Comparison of ENCODE assay signal across 1 cellular context in the genomic region with DNA sequence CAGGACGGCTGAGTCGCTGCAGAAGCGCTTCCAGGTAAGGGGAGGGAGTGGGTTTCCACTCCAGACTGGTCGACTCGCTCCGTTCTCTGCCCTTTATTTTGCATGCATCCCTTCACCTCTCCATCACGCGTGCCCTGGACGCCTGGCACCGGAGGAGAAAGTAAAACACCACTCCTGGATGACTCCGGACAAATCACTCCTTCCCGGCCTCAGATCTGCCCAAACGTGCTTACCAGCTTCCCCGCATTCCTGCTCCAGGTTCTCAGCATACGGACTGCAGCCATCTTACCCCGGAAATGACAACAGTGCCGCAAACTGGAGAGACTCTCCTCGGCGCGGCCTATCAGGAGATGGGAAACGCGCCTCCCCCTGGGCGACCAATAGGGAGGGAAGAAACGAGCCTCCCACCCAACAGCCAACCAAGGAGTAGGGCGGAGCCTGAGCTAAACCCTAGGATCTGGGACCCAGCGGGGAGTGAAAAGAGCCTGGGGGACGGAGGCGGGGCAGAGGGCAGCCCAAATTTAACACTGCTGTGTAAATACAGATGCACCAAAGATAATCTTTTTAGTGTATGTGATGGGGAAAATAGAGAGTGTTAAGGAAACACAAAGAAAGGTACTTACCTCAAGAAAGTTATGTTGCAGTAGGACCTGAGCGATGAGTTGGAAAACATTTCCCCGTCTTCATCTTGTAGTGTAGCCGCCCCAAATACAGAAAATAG.
TF ChIP-seq lines count a peak whose summit lies in the region.

A gene (minus strand): TSS at position 298 of the 721 bp plus-strand sequence. CDS start 14 bp downstream, at position 284.

TF ChIP-seq in HepG2, 621 proteins besides CTCF, POLR2A, EP300 and RAD21 (continued from another document and continues in another):
- TF ChIP-seq, protein P1, sequence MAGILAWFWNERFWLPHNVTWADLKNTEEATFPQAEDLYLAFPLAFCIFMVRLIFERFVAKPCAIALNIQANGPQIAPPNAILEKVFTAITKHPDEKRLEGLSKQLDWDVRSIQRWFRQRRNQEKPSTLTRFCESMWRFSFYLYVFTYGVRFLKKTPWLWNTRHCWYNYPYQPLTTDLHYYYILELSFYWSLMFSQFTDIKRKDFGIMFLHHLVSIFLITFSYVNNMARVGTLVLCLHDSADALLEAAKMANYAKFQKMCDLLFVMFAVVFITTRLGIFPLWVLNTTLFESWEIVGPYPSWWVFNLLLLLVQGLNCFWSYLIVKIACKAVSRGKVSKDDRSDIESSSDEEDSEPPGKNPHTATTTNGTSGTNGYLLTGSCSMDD (CRISPR knock-in tag; IDR thresholded peaks at IDR 0.05): 0 out of 2 replicates have a peak, but pooled peaks have one; percentile 16
- TF ChIP-seq, protein P2, sequence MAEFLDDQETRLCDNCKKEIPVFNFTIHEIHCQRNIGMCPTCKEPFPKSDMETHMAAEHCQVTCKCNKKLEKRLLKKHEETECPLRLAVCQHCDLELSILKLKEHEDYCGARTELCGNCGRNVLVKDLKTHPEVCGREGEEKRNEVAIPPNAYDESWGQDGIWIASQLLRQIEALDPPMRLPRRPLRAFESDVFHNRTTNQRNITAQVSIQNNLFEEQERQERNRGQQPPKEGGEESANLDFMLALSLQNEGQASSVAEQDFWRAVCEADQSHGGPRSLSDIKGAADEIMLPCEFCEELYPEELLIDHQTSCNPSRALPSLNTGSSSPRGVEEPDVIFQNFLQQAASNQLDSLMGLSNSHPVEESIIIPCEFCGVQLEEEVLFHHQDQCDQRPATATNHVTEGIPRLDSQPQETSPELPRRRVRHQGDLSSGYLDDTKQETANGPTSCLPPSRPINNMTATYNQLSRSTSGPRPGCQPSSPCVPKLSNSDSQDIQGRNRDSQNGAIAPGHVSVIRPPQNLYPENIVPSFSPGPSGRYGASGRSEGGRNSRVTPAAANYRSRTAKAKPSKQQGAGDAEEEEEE (CRISPR knock-in tag; IDR thresholded peaks at IDR 0.05; ENCODE audit: borderline replicate concordance): no peak
- peak; percentile 79; the same call in 1 of the 2 replicates for TF ChIP-seq FOXK1 (CRISPR knock-in tag; IDR thresholded peaks at IDR 0.05; ENCODE audit: borderline replicate concordance, low read depth)
- TF ChIP-seq, protein P3, sequence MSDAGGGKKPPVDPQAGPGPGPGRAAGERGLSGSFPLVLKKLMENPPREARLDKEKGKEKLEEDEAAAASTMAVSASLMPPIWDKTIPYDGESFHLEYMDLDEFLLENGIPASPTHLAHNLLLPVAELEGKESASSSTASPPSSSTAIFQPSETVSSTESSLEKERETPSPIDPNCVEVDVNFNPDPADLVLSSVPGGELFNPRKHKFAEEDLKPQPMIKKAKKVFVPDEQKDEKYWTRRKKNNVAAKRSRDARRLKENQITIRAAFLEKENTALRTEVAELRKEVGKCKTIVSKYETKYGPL (CRISPR knock-in tag; IDR thresholded peaks at IDR 0.05): no peak
- no peak for TF ChIP-seq SRSF9 (IDR thresholded peaks at IDR 0.05; ENCODE audit: borderline replicate concordance, insufficient read depth, low read depth, low read length, poor library complexity, severe bottlenecking)
- TF ChIP-seq ZNF292 (CRISPR knock-in tag; IDR thresholded peaks at IDR 0.05; ENCODE audit: borderline replicate concordance, low read depth): no peak
- TF ChIP-seq ZFY (CRISPR knock-in tag; IDR thresholded peaks at IDR 0.05): peak; percentile 75
- peak; percentile 16; the same call in 1 of the 2 replicates for TF ChIP-seq MEIS2 (CRISPR knock-in tag; IDR thresholded peaks at IDR 0.05)
- peak; percentile 80 for TF ChIP-seq NFYB (CRISPR knock-in tag; IDR thresholded peaks at IDR 0.05)
- peak; percentile 76 for TF ChIP-seq ATF1 (CRISPR knock-in tag; IDR thresholded peaks at IDR 0.05)
- peak; percentile 50 for TF ChIP-seq XRCC5 (optimal IDR thresholded peaks at IDR 0.05; ENCODE audit: low read length)
- peak; percentile 85 for TF ChIP-seq ZNF501 (CRISPR knock-in tag; IDR thresholded peaks at IDR 0.05)
- peak; percentile 79 for TF ChIP-seq CBX1 (IDR thresholded peaks at IDR 0.05; ENCODE audit: low read depth)
- no peak for TF ChIP-seq ZNF549 (CRISPR knock-in tag; IDR thresholded peaks at IDR 0.05)
- TF ChIP-seq, protein P4, sequence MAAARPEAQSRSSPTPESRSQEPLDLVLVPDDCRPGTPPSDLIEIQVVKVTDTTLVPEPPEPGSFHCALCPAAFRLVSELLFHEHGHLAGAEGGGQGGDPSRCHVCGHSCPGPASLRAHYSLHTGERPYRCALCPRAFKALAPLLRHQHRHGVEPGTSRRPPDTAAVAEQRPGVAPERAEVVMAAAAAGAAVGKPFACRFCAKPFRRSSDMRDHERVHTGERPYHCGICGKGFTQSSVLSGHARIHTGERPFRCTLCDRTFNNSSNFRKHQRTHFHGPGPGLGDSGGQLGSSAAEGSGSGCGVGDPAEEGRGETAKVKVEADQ (CRISPR knock-in tag; IDR thresholded peaks at IDR 0.05; ENCODE audit: borderline replicate concordance): peak; percentile 87; the same call in 1 of the 2 replicates
- TF ChIP-seq, protein P5, sequence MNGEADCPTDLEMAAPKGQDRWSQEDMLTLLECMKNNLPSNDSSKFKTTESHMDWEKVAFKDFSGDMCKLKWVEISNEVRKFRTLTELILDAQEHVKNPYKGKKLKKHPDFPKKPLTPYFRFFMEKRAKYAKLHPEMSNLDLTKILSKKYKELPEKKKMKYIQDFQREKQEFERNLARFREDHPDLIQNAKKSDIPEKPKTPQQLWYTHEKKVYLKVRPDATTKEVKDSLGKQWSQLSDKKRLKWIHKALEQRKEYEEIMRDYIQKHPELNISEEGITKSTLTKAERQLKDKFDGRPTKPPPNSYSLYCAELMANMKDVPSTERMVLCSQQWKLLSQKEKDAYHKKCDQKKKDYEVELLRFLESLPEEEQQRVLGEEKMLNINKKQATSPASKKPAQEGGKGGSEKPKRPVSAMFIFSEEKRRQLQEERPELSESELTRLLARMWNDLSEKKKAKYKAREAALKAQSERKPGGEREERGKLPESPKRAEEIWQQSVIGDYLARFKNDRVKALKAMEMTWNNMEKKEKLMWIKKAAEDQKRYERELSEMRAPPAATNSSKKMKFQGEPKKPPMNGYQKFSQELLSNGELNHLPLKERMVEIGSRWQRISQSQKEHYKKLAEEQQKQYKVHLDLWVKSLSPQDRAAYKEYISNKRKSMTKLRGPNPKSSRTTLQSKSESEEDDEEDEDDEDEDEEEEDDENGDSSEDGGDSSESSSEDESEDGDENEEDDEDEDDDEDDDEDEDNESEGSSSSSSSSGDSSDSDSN (CRISPR knock-in tag; IDR thresholded peaks at IDR 0.05): peak; percentile 77
- 0 out of 2 replicates have a peak, but pooled peaks have one; percentile 44 for TF ChIP-seq RFX5 (IDR thresholded peaks at IDR 0.05; ENCODE audit: low read depth, low read length)
- peak; percentile 71; the same call in 1 of the 2 replicates for TF ChIP-seq TARDBP (CRISPR knock-in tag; IDR thresholded peaks at IDR 0.05)
- TF ChIP-seq KLF11 (CRISPR knock-in tag; IDR thresholded peaks at IDR 0.05): peak; percentile 73; the same call in 1 of the 2 replicates
- TF ChIP-seq RBFOX2 (IDR thresholded peaks at IDR 0.05; ENCODE audit: low read depth, low read length): peak; percentile 43; the same call in 1 of the 2 replicates
- TF ChIP-seq ZNF598 (CRISPR knock-in tag; IDR thresholded peaks at IDR 0.05; ENCODE audit: borderline replicate concordance): 0 out of 2 replicates have a peak, but pooled peaks have one; percentile 45
- TF ChIP-seq, protein P6, sequence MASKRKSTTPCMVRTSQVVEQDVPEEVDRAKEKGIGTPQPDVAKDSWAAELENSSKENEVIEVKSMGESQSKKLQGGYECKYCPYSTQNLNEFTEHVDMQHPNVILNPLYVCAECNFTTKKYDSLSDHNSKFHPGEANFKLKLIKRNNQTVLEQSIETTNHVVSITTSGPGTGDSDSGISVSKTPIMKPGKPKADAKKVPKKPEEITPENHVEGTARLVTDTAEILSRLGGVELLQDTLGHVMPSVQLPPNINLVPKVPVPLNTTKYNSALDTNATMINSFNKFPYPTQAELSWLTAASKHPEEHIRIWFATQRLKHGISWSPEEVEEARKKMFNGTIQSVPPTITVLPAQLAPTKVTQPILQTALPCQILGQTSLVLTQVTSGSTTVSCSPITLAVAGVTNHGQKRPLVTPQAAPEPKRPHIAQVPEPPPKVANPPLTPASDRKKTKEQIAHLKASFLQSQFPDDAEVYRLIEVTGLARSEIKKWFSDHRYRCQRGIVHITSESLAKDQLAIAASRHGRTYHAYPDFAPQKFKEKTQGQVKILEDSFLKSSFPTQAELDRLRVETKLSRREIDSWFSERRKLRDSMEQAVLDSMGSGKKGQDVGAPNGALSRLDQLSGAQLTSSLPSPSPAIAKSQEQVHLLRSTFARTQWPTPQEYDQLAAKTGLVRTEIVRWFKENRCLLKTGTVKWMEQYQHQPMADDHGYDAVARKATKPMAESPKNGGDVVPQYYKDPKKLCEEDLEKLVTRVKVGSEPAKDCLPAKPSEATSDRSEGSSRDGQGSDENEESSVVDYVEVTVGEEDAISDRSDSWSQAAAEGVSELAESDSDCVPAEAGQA (IDR thresholded peaks at IDR 0.05; ENCODE audit: low read depth): peak; percentile 90
- TF ChIP-seq, protein P6 (CRISPR knock-in tag; IDR thresholded peaks at IDR 0.05; ENCODE audit: borderline replicate concordance): no peak
- peak; percentile 57; the same call in 1 of the 2 replicates for TF ChIP-seq NFIC (IDR thresholded peaks at IDR 0.05; ENCODE audit: low read length)
- TF ChIP-seq ZSCAN29 (CRISPR knock-in tag; conservative IDR thresholded peaks at IDR 0.05): peak; percentile 51; the same call in 1 of the 2 replicates
- TF ChIP-seq KDM4B (CRISPR knock-in tag; IDR thresholded peaks at IDR 0.05): peak; percentile 27; the same call in 1 of the 2 replicates
- TF ChIP-seq, protein P7, sequence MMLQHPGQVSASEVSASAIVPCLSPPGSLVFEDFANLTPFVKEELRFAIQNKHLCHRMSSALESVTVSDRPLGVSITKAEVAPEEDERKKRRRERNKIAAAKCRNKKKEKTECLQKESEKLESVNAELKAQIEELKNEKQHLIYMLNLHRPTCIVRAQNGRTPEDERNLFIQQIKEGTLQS (CRISPR knock-in tag; IDR thresholded peaks at IDR 0.05): 0 out of 2 replicates have a peak, but pooled peaks have one; percentile 48
- TF ChIP-seq, protein P8, sequence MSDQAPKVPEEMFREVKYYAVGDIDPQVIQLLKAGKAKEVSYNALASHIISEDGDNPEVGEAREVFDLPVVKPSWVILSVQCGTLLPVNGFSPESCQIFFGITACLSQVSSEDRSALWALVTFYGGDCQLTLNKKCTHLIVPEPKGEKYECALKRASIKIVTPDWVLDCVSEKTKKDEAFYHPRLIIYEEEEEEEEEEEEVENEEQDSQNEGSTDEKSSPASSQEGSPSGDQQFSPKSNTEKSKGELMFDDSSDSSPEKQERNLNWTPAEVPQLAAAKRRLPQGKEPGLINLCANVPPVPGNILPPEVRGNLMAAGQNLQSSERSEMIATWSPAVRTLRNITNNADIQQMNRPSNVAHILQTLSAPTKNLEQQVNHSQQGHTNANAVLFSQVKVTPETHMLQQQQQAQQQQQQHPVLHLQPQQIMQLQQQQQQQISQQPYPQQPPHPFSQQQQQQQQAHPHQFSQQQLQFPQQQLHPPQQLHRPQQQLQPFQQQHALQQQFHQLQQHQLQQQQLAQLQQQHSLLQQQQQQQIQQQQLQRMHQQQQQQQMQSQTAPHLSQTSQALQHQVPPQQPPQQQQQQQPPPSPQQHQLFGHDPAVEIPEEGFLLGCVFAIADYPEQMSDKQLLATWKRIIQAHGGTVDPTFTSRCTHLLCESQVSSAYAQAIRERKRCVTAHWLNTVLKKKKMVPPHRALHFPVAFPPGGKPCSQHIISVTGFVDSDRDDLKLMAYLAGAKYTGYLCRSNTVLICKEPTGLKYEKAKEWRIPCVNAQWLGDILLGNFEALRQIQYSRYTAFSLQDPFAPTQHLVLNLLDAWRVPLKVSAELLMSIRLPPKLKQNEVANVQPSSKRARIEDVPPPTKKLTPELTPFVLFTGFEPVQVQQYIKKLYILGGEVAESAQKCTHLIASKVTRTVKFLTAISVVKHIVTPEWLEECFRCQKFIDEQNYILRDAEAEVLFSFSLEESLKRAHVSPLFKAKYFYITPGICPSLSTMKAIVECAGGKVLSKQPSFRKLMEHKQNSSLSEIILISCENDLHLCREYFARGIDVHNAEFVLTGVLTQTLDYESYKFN (CRISPR knock-in tag; conservative IDR thresholded peaks at IDR 0.05): peak; percentile 26; the same call in 1 of the 2 replicates
- TF ChIP-seq ZMYM2 (CRISPR knock-in tag; IDR thresholded peaks at IDR 0.05): no peak
- TF ChIP-seq, protein P9, sequence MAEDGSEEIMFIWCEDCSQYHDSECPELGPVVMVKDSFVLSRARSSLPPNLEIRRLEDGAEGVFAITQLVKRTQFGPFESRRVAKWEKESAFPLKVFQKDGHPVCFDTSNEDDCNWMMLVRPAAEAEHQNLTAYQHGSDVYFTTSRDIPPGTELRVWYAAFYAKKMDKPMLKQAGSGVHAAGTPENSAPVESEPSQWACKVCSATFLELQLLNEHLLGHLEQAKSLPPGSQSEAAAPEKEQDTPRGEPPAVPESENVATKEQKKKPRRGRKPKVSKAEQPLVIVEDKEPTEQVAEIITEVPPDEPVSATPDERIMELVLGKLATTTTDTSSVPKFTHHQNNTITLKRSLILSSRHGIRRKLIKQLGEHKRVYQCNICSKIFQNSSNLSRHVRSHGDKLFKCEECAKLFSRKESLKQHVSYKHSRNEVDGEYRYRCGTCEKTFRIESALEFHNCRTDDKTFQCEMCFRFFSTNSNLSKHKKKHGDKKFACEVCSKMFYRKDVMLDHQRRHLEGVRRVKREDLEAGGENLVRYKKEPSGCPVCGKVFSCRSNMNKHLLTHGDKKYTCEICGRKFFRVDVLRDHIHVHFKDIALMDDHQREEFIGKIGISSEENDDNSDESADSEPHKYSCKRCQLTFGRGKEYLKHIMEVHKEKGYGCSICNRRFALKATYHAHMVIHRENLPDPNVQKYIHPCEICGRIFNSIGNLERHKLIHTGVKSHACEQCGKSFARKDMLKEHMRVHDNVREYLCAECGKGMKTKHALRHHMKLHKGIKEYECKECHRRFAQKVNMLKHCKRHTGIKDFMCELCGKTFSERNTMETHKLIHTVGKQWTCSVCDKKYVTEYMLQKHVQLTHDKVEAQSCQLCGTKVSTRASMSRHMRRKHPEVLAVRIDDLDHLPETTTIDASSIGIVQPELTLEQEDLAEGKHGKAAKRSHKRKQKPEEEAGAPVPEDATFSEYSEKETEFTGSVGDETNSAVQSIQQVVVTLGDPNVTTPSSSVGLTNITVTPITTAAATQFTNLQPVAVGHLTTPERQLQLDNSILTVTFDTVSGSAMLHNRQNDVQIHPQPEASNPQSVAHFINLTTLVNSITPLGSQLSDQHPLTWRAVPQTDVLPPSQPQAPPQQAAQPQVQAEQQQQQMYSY (CRISPR knock-in tag; IDR thresholded peaks at IDR 0.05): no peak
- peak; percentile 35 for TF ChIP-seq BHLHE40 (IDR thresholded peaks at IDR 0.05; ENCODE audit: low read length)
- TF ChIP-seq KLF9 (CRISPR knock-in tag; IDR thresholded peaks at IDR 0.05; ENCODE audit: low read depth): 0 out of 2 replicates have a peak, but pooled peaks have one; percentile 64
